Comparison of ENCODE assay signal across 10 cellular contexts in the genomic region with DNA sequence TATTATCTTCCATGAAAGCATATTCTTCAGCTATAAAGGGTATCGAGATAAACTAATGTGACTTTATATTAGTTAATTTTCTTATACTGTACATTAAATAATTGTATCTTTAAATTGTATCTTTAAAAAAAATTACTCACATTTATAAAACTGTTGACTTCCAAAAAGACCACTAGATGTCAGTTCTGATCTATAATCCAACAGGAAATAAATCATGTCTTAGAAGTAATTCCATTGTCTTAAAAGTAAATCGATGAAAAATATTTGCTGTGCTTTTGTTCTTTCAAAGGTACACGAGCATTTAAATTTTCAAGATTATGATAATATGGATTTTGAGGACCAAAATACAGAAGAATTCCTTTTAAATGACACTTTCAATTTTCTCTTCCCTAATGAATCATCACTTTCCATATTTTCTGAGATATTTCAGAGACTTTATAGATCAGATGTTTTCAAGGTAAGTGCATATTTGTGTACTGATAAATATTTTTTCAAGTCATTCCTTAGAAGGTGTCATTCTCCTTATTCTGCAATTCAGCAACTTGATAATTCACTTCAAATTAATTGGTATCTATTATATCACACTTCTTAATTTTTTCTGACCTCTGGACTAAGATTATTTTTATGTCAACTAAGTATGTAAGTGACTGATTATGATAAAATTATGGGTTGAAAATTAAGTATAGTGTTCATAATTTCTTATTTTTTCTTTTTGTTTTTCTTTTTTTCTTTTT.
DNase-seq lines count a peak whose midpoint lies in the region; ATAC-seq, FAIRE-seq and TF ChIP-seq lines count a peak whose summit lies in the region.
"Had no signal": no experiment of that assay in that cellular context is flagged by ENCODE, and none has a peak within 500 bp of the region (broad histone marks: within the 10 kb centered on the region; RNA-seq: fewer than 3 reads in every experiment).

No MANE protein-coding gene starts in this region.

- no peak for ATAC-seq in GM18868 (IDR thresholded peaks at IDR 0.05; ENCODE audit: unreplicated experiment)

- FAIRE-seq in endometrium (lab: Jason Lieb, UNC), result peak; percentile 76

- H3K27me3 ChIP-seq in BE2C, result no peaks in the 10 kb centered on the region

- H3K36me3 ChIP-seq in BE2C, result no peaks in the 10 kb centered on the region

- no peaks in the 10 kb centered on the region for H3K4me1 ChIP-seq in BE2C

- no peaks in the 10 kb centered on the region for H3K9me3 ChIP-seq in BE2C

- TF ChIP-seq CTCF in GM12865 (IDR thresholded peaks at IDR 0.05; ENCODE audit: insufficient read depth, low read depth, low read length, missing control alignments), result peak; percentile 14
- TF ChIP-seq CTCF in BE2C (IDR thresholded peaks at IDR 0.05; ENCODE audit: low read depth, low read length), result no peak

- intact Hi-C loops in head of caudate nucleus (cut with DNase I), result no loop called here

- H3K4me3 ChIP-seq in GM12865 (ENCODE audit: low read depth, low read length), result no peak overlapping the region
- H3K4me3 ChIP-seq in BE2C (ENCODE audit: low read depth, low read length), result no peak overlapping the region

- DNase-seq in A172 (ENCODE audit: low spot score), result peak; percentile 22
- peak; percentile 5 for DNase-seq in GM12865 (ENCODE audit: low read depth)
- DNase-seq in NCI-H446 treated with DMSO at 0.1 percent for 48 hours (lab: John Stamatoyannopoulos, UW), result peak; percentile 34
- DNase-seq in activated CD4-positive, alpha-beta T cell treated with anti-CD3 and anti-CD28 coated beads for 4 hours, result no peak
- DNase-seq in head of caudate nucleus, result no peak
- DNase-seq in BE2C, result no peak
- DNase-seq: activated CD4-positive, alpha-beta memory T cell treated with anti-CD3 and anti-CD28 coated beads, Interleukin-2, amount 10 ng/mL, durations not matched to agents 7 days and 5 days; stimulated activated naive CD4-positive, alpha-beta T cell had no signal

Comparison
In these comparisons a context has a peak if more than half of its experiments do, and no peak if none do; other contexts are left out.
1. DNase-seq: peak in A172 (single experiment), GM12865 (single experiment) and NCI-H446 treated with DMSO at 0.1 percent for 48 hours (single experiment); none in activated CD4-positive, alpha-beta T cell treated with anti-CD3 and anti-CD28 coated beads for 4 hours (0 of 2), head of caudate nucleus (0 of 42) and BE2C (single experiment).